Comparison of ENCODE assay signal across 8 cellular contexts in genomic region chr1:27403065-27403726, GRCh38. TPM values are rescaled to one million over a fixed set of nuclear protein-coding genes. Genes with fewer than 3 reads are reported as not detected.
A peak's percentile ranks its signal among the peaks of the same experiment; 100 is the strongest.
DNase-seq lines count a peak whose midpoint lies in the region; ATAC-seq, FAIRE-seq and TF ChIP-seq lines count a peak whose summit lies in the region.

No MANE protein-coding gene starts in this region.

- peak; percentile 89 for ATAC-seq in effector memory CD8-positive, alpha-beta T cell (replicated peaks)
- ATAC-seq in HG02870 (IDR thresholded peaks at IDR 0.05; ENCODE audit: unreplicated experiment) (no peak), HG02981 (IDR thresholded peaks at IDR 0.05; ENCODE audit: unreplicated experiment) (no peak)

- peak; percentile 61 for FAIRE-seq in GM18507 (lab: Jason Lieb, UNC)

- H3K36me3 Mint-ChIP-seq in effector memory CD8-positive, alpha-beta T cell (ENCODE audit: insufficient read depth), result peaks cover 15% of the 10 kb centered on the region
- peaks cover 7% of the 10 kb centered on the region for H3K36me3 Mint-ChIP-seq in type B pancreatic cell

- no peaks in the 10 kb centered on the region for H3K9me3 Mint-ChIP-seq in effector memory CD8-positive, alpha-beta T cell
- H3K9me3 Mint-ChIP-seq in type B pancreatic cell, result no peaks in the 10 kb centered on the region

- peak overlapping the region; percentile 84 to 91 for H3K27ac Mint-ChIP-seq in effector memory CD8-positive, alpha-beta T cell
- peak overlapping the region; percentile 77 for H3K27ac Mint-ChIP-seq in type B pancreatic cell

- peak overlapping the region; percentile 10 to 69 for H3K4me3 Mint-ChIP-seq in effector memory CD8-positive, alpha-beta T cell
- peak overlapping the region; percentile 34 for H3K4me3 Mint-ChIP-seq in type B pancreatic cell

- H3K27me3 Mint-ChIP-seq in effector memory CD8-positive, alpha-beta T cell, result no peaks in the 10 kb centered on the region
- H3K27me3 Mint-ChIP-seq in type B pancreatic cell, result no peaks in the 10 kb centered on the region

- H3K4me1 Mint-ChIP-seq in effector memory CD8-positive, alpha-beta T cell (ENCODE audit: low read depth in 2 of 2), result peaks cover 5 to 22% of the 10 kb centered on the region in 2 donors
- peaks cover 54% of the 10 kb centered on the region for H3K4me1 Mint-ChIP-seq in type B pancreatic cell (ENCODE audit: unreplicated experiment)

- peak; percentile 48 for TF ChIP-seq CTCF in type B pancreatic cell (conservative IDR thresholded peaks at IDR 0.05)

- DNase-seq in GM18507 (ENCODE audit: extremely low spot score, insufficient read length, low read depth) (peak; percentile 28), NCI-H69 (lab: John Stamatoyannopoulos, UW) (peak; percentile 2), midbrain (lab: John Stamatoyannopoulos, UW) (peak; percentile 26), type B pancreatic cell (ENCODE audit: extremely low spot score, unreplicated experiment) (no peak), NCI-H748 (lab: John Stamatoyannopoulos, UW; ENCODE audit: unreplicated experiment) (no peak)
- peak in 2 of 3 experiments; percentile 38 to 48 for DNase-seq in effector memory CD8-positive, alpha-beta T cell

RNA-seq across cellular contexts. Expression of gene GPR3, which starts 10.8 kb away (rescaled TPM):
- total RNA-seq in type B pancreatic cell (ENCODE audit: low replicate concordance), result 1.3 and 1.9 TPM in 2 replicates

RNA-seq across cellular contexts. Expression of gene CD164L2, which starts 20.1 kb away (rescaled TPM):
- 0.41 and 0.76 TPM in 2 replicates for total RNA-seq in type B pancreatic cell (ENCODE audit: low replicate concordance)

RNA-seq across cellular contexts. Expression of gene FCN3, which starts 28.6 kb away (rescaled TPM):
- total RNA-seq in type B pancreatic cell (ENCODE audit: low replicate concordance), result not detected in 2 replicates

RNA-seq across cellular contexts. Expression of gene MAP3K6, which starts 36.4 kb away (rescaled TPM):
- 15.6 and 39.9 TPM in 2 replicates for total RNA-seq in type B pancreatic cell (ENCODE audit: low replicate concordance)

Comparison
In these comparisons a context has a peak if more than half of its experiments do, and no peak if none do; other contexts are left out.
1. DNase-seq: peak in GM18507 (single experiment), NCI-H69 (single experiment), effector memory CD8-positive, alpha-beta T cell (2 of 3) and midbrain (single experiment); none in type B pancreatic cell (single experiment) and NCI-H748 (single experiment).